Comparison of ENCODE assay signal across 10 cellular contexts in the genomic region with DNA sequence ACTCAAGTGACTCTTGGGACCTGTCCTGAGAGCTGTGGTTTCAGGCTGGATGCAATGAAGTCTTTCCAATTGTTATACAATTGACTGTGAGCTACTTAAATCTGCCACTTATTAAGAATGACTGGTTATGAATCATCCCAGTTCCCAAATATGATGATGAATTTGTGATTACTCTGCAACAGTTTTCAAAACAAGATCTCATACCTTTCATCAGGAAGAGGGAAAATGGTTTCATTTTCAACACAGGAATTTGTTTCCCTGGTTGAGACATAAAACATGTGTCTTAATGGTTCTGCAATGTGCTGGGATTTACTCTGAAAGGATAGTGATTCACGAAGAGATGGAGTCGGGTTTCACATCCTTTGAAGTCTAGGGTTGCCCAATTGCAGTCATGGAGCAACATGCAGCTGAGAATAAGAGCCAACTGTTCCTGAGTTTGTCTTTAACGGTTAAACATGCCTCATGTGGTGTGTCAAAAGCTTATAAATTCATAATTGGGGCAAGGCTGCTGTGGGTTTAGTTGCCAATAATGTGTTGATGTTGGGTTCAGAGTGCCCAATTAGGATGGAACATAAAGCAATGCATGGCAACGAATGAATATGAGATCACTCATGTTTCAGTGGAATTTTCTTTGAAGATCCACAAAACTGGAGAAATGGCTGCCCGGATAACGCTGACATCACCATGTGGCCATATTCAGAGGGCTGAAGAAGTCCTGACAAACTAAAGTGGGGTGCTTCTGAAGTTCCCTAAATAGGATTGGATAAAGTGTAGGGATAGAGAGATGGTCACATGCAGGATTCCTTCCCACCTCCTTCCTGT. TPM values are rescaled to one million over a fixed set of nuclear protein-coding genes. Genes with fewer than 3 reads are reported as not detected.
A peak's percentile ranks its signal among the peaks of the same experiment; 100 is the strongest.
DNase-seq lines count a peak whose midpoint lies in the region; ATAC-seq lines count a peak whose summit lies in the region.
"Had no signal": no experiment of that assay in that cellular context is flagged by ENCODE, and none has a peak within 500 bp of the region (broad histone marks: within the 10 kb centered on the region; RNA-seq: fewer than 3 reads in every experiment).

No MANE protein-coding gene starts in this region.

- H3K27me3 ChIP-seq in adipocyte (replicated peaks; ENCODE audit: control insufficient read depth, insufficient read depth, low read length): no peaks in the 10 kb centered on the region

- H3K9me3 ChIP-seq in adipocyte (ENCODE audit: control insufficient read depth, low read length): peaks cover 3% of the 10 kb centered on the region

- no peaks in the 10 kb centered on the region for H3K4me1 Mint-ChIP-seq in immature natural killer cell
- H3K4me1 Mint-ChIP-seq in activated naive CD4-positive, alpha-beta T cell treated with anti-CD3 and anti-CD28 coated beads for 36 hours (ENCODE audit: low read depth): no peaks in the 10 kb centered on the region

- H3K27ac Mint-ChIP-seq in immature natural killer cell: no peak overlapping the region
- H3K27ac Mint-ChIP-seq in activated naive CD4-positive, alpha-beta T cell treated with anti-CD3 and anti-CD28 coated beads for 36 hours: no peak overlapping the region
- H3K27ac Mint-ChIP-seq: memory B cell had no signal

- H3K36me3 ChIP-seq in adipocyte (ENCODE audit: control insufficient read depth, insufficient read depth, low read length, severe bottlenecking): no peaks in the 10 kb centered on the region

- H3K27me3 Mint-ChIP-seq in immature natural killer cell (ENCODE audit: low read depth in 3 of 3): peaks cover 0 to 6% (median 0%) of the 10 kb centered on the region in 3 donors
- peaks cover 2% of the 10 kb centered on the region for H3K27me3 Mint-ChIP-seq in activated naive CD4-positive, alpha-beta T cell treated with anti-CD3 and anti-CD28 coated beads for 36 hours (ENCODE audit: low read depth)

- DNase-seq in ACHN (peak; percentile 65), HK-2 (ENCODE audit: unreplicated experiment) (peak; percentile 62), adipocyte (ENCODE audit: low read depth) (peak; percentile 98), kidney tubule cell (ENCODE audit: low spot score) (peak; percentile 100), immature natural killer cell (no peak), NCI-H2029 (lab: John Stamatoyannopoulos, UW) (no peak)
- no peak for DNase-seq in activated naive CD4-positive, alpha-beta T cell treated with anti-CD3 and anti-CD28 coated beads for 36 hours

- H3K4me1 ChIP-seq in adipocyte (ENCODE audit: control insufficient read depth, insufficient read depth, low read length): peaks cover 17% of the 10 kb centered on the region

- intact Hi-C loops in activated naive CD4-positive, alpha-beta T cell treated with anti-CD3 and anti-CD28 coated beads for 36 hours (cut with micrococcal nuclease): no loop called here

- peak overlapping the region; percentile 16 for H3K4me3 ChIP-seq in adipocyte (ENCODE audit: low read length)

- in situ Hi-C loops in ACHN (cut with HindIII; ENCODE audit: low pct_ligation_motif_present, low pct_unique_long_range_greater_than_20kb, low sequenced_read_pairs): no loop called here

- CTCF ChIA-PET in activated naive CD4-positive, alpha-beta T cell treated with anti-CD3 and anti-CD28 coated beads for 36 hours (lab: Charles Lee): interaction anchor here (0.5 to 0.6 kb wide), 3 partner anchors 44 to 626 kb away, joined by 3 read pairs; no protein-coding TSS in a partner anchor

- H3K36me3 Mint-ChIP-seq in immature natural killer cell: no peaks in the 10 kb centered on the region
- H3K36me3 Mint-ChIP-seq in activated naive CD4-positive, alpha-beta T cell treated with anti-CD3 and anti-CD28 coated beads for 36 hours (ENCODE audit: low read depth): no peaks in the 10 kb centered on the region
- H3K36me3 Mint-ChIP-seq: memory B cell had no signal

- H3K4me3 Mint-ChIP-seq in immature natural killer cell: no peak overlapping the region
- H3K4me3 Mint-ChIP-seq in activated naive CD4-positive, alpha-beta T cell treated with anti-CD3 and anti-CD28 coated beads for 36 hours: no peak overlapping the region
- H3K4me3 Mint-ChIP-seq: memory B cell had no signal

- H3K9ac ChIP-seq in adipocyte (ENCODE audit: low read length): no peak overlapping the region

- ATAC-seq in HG03025 (IDR thresholded peaks at IDR 0.05; ENCODE audit: low FRiP score, unreplicated experiment): no peak

- H3K9me3 Mint-ChIP-seq in immature natural killer cell: peaks cover 0 to 2% (median 0%) of the 10 kb centered on the region in 6 donors
- peaks cover 7% of the 10 kb centered on the region for H3K9me3 Mint-ChIP-seq in activated naive CD4-positive, alpha-beta T cell treated with anti-CD3 and anti-CD28 coated beads for 36 hours

RNA-seq across cellular contexts. Expression of gene CYP24A1, which starts 41.0 kb away (rescaled TPM):
- not detected for polyA plus RNA-seq in immature natural killer cell
- not detected for total RNA-seq in activated naive CD4-positive, alpha-beta T cell treated with anti-CD3 and anti-CD28 coated beads for 36 hours
- total RNA-seq: T-helper 2 cell treated with Interferon-gamma antibody and Interleukin-4, amounts not matched to agents 100 ng/mL and 5 ng/mL, for 36 hours had no signal

Comparison
In these comparisons a context has a peak if more than half of its experiments do, and no peak if none do; other contexts are left out.
1. DNase-seq: peak in ACHN (single experiment), HK-2 (single experiment), adipocyte (single experiment) and kidney tubule cell (single experiment); none in immature natural killer cell (0 of 3), NCI-H2029 (single experiment) and activated naive CD4-positive, alpha-beta T cell treated with anti-CD3 and anti-CD28 coated beads for 36 hours (single experiment).